Comparison of ENCODE assay signal across 2 cellular contexts in the genomic region with DNA sequence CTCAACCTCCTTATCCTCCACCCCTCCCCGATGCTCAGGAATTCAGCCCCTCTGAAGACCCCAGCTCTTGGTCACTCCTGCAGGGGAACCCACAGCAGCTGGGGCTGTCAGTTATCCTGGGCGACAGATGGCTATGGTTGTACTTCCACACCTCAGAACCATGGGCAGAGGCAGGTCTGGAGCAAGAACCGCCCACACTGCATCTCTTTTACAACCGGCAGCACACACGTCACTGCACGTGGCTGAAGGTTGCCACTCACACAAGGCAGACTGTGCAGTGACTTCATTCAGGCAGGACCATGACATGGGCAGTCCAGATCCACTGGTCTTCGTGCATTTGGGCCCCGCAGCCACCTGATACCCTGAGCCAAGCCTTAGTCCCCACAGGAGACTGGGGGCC.
A peak's percentile ranks its signal among the peaks of the same experiment; 100 is the strongest.
TF ChIP-seq lines count a peak whose summit lies in the region.

No MANE protein-coding gene starts in this region.

TF ChIP-seq in A549, 52 proteins besides CTCF, POLR2A, EP300 and RAD21:
- TF ChIP-seq MYC (IDR thresholded peaks at IDR 0.05; ENCODE audit: borderline replicate concordance, low read length) = no peak
- TF ChIP-seq, protein P1, sequence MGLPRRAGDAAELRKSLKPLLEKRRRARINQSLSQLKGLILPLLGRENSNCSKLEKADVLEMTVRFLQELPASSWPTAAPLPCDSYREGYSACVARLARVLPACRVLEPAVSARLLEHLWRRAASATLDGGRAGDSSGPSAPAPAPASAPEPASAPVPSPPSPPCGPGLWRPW (IDR thresholded peaks at IDR 0.05) = no peak
- no peak for TF ChIP-seq ZNF302 (CRISPR knock-in tag; IDR thresholded peaks at IDR 0.05)
- TF ChIP-seq, protein P2, sequence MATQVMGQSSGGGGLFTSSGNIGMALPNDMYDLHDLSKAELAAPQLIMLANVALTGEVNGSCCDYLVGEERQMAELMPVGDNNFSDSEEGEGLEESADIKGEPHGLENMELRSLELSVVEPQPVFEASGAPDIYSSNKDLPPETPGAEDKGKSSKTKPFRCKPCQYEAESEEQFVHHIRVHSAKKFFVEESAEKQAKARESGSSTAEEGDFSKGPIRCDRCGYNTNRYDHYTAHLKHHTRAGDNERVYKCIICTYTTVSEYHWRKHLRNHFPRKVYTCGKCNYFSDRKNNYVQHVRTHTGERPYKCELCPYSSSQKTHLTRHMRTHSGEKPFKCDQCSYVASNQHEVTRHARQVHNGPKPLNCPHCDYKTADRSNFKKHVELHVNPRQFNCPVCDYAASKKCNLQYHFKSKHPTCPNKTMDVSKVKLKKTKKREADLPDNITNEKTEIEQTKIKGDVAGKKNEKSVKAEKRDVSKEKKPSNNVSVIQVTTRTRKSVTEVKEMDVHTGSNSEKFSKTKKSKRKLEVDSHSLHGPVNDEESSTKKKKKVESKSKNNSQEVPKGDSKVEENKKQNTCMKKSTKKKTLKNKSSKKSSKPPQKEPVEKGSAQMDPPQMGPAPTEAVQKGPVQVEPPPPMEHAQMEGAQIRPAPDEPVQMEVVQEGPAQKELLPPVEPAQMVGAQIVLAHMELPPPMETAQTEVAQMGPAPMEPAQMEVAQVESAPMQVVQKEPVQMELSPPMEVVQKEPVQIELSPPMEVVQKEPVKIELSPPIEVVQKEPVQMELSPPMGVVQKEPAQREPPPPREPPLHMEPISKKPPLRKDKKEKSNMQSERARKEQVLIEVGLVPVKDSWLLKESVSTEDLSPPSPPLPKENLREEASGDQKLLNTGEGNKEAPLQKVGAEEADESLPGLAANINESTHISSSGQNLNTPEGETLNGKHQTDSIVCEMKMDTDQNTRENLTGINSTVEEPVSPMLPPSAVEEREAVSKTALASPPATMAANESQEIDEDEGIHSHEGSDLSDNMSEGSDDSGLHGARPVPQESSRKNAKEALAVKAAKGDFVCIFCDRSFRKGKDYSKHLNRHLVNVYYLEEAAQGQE (IDR thresholded peaks at IDR 0.05) = peak; percentile 35; the same call in 1 of the 2 replicates

TF ChIP-seq in GM12878, 131 proteins besides CTCF, POLR2A, EP300 and RAD21:
- TF ChIP-seq, protein P2 (IDR thresholded peaks at IDR 0.05; ENCODE audit: low read depth, low read length) = peak; percentile 51; the same call in 1 of the 2 replicates
- no peak for TF ChIP-seq IKZF2 (IDR thresholded peaks at IDR 0.05)
